Comparison of ENCODE assay signal across 12 cellular contexts in genomic region chr4:168907119-168907698, GRCh38.
A peak's percentile ranks its signal among the peaks of the same experiment; 100 is the strongest.
DNase-seq lines count a peak whose midpoint lies in the region; ATAC-seq, FAIRE-seq and TF ChIP-seq lines count a peak whose summit lies in the region.
"Had no signal": no experiment of that assay in that cellular context is flagged by ENCODE, and none has a peak within 500 bp of the region (broad histone marks: within the 10 kb centered on the region; RNA-seq: fewer than 3 reads in every experiment).

No MANE protein-coding gene starts in this region.

- no peaks in the 10 kb centered on the region for H3K9me3 Mint-ChIP-seq in astrocyte (ENCODE audit: unreplicated experiment)
- H3K9me3 Mint-ChIP-seq: naive thymus-derived CD8-positive, alpha-beta T cell had no signal

- FAIRE-seq in astrocyte (lab: Jason Lieb, UNC): no peak

- H2AFZ ChIP-seq in astrocyte (ENCODE audit: low read depth, low read length): no peak overlapping the region

- H3K4me1 ChIP-seq in astrocyte (ENCODE audit: insufficient read depth, low read length) (peaks cover 17% of the 10 kb centered on the region), skeletal muscle satellite cell (ENCODE audit: control insufficient read depth, insufficient read depth, low read length) (peaks cover 23% of the 10 kb centered on the region)
- H3K4me1 ChIP-seq: adrenal gland had no signal

- H3K9me3 ChIP-seq in astrocyte (ENCODE audit: insufficient read depth, low read depth, low read length): no peaks in the 10 kb centered on the region
- no peaks in the 10 kb centered on the region for H3K9me3 ChIP-seq in skeletal muscle satellite cell (replicated peaks; ENCODE audit: low read length)

- H3K27me3 Mint-ChIP-seq in astrocyte (ENCODE audit: low read depth, unreplicated experiment): no peaks in the 10 kb centered on the region
- H3K27me3 Mint-ChIP-seq: naive thymus-derived CD8-positive, alpha-beta T cell had no signal

- no peak overlapping the region for H3K4me3 Mint-ChIP-seq in astrocyte (ENCODE audit: unreplicated experiment)
- H3K4me3 Mint-ChIP-seq: naive thymus-derived CD8-positive, alpha-beta T cell had no signal

- peak; percentile 62 for ATAC-seq in left colon
- ATAC-seq: naive thymus-derived CD8-positive, alpha-beta T cell had no signal

- no peaks in the 10 kb centered on the region for H3K27me3 ChIP-seq in astrocyte (ENCODE audit: insufficient read depth, low read length)
- H3K27me3 ChIP-seq in skeletal muscle satellite cell (ENCODE audit: control insufficient read depth, insufficient read depth, low read length): no peaks in the 10 kb centered on the region
- H3K27me3 ChIP-seq: adrenal gland had no signal

- H3K4me2 ChIP-seq in astrocyte (ENCODE audit: low read length) (peak overlapping the region; percentile 24), skeletal muscle satellite cell (ENCODE audit: low read length) (no peak overlapping the region)

- intact Hi-C loops in left colon (cut with DNase I, micrococcal nuclease): no loop called here

- peak overlapping the region; percentile 85 for H3K27ac ChIP-seq in astrocyte (ENCODE audit: low read depth, low read length)

- peaks cover 37% of the 10 kb centered on the region for H3K4me1 Mint-ChIP-seq in astrocyte (ENCODE audit: low read depth, unreplicated experiment)

- H3K9ac ChIP-seq in astrocyte (ENCODE audit: low read length) (peak overlapping the region; percentile 47), skeletal muscle satellite cell (ENCODE audit: low read depth, low read length) (peak overlapping the region; percentile 25)

- H3K27ac Mint-ChIP-seq in astrocyte (ENCODE audit: unreplicated experiment): peak overlapping the region; percentile 90

- DNase-seq in H4 (ENCODE audit: low spot score) (peak; percentile 54), astrocyte (ENCODE audit: low read depth) (peak; percentile 34), left colon (no peak), CD1c-positive myeloid dendritic cell (ENCODE audit: extremely low spot score) (no peak), NCI-H1048 (lab: John Stamatoyannopoulos, UW) (no peak), activated T-cell treated with anti-CD3 and anti-CD28 coated beads for 4 hours (no peak), DMS79 (lab: John Stamatoyannopoulos, UW) (no peak)
- DNase-seq: adrenal gland; effector memory CD4-positive, alpha-beta T cell; naive thymus-derived CD8-positive, alpha-beta T cell; NCI-H2171 had no signal

- peaks cover 16% of the 10 kb centered on the region for H3K36me3 Mint-ChIP-seq in astrocyte (ENCODE audit: low read depth, unreplicated experiment)

- H3K36me3 ChIP-seq in astrocyte (ENCODE audit: insufficient read depth, low read length) (peaks cover 70% of the 10 kb centered on the region), skeletal muscle satellite cell (ENCODE audit: insufficient read depth, low read length) (peaks cover 84% of the 10 kb centered on the region)

- H3K4me3 ChIP-seq in astrocyte (ENCODE audit: insufficient read depth, low read depth, low read length) (no peak overlapping the region), skeletal muscle satellite cell (ENCODE audit: low read length) (no peak overlapping the region)
- H3K4me3 ChIP-seq: adrenal gland had no signal

- no peak for TF ChIP-seq CTCF in astrocyte (IDR thresholded peaks at IDR 0.05; ENCODE audit: insufficient read depth, low read depth, low read length)

- no peaks in the 10 kb centered on the region for H4K20me1 ChIP-seq in astrocyte (ENCODE audit: insufficient read depth, low read length)

- H3K79me2 ChIP-seq in astrocyte (ENCODE audit: insufficient read depth, low read length): no peaks in the 10 kb centered on the region

Comparison
In these comparisons a context has a peak if more than half of its experiments do, and no peak if none do; other contexts are left out.
1. DNase-seq: peak in H4 (single experiment) and astrocyte (single experiment); none in left colon (0 of 2), CD1c-positive myeloid dendritic cell (single experiment), NCI-H1048 (single experiment), activated T-cell treated with anti-CD3 and anti-CD28 coated beads for 4 hours (single experiment) and DMS79 (single experiment).